14 cellular contexts compared by ENCODE assay signal in genomic region chr16:31109622-31110021, GRCh38. TPM values are rescaled to one million over a fixed set of nuclear protein-coding genes. Genes with fewer than 3 reads are reported as not detected.
A peak's percentile ranks its signal among the peaks of the same experiment; 100 is the strongest.
DNase-seq lines count a peak whose midpoint lies in the region; ATAC-seq, FAIRE-seq and TF ChIP-seq lines count a peak whose summit lies in the region.
"Had no signal": no experiment of that assay in that cellular context is flagged by ENCODE, and none has a peak within 500 bp of the region (broad histone marks: within the 10 kb centered on the region; RNA-seq: fewer than 3 reads in every experiment).

No MANE protein-coding gene starts in this region.

- H2BK5ac ChIP-seq in H9 (ENCODE audit: insufficient read length, low read length), result no peak overlapping the region

- H4K20me1 ChIP-seq in H9 (ENCODE audit: control insufficient read depth, insufficient read depth, insufficient read length), result no peaks in the 10 kb centered on the region
- no peaks in the 10 kb centered on the region for H4K20me1 ChIP-seq in GM12878 (ENCODE audit: control insufficient read depth, insufficient read depth)

- intact Hi-C loops in GM12878 (cut with micrococcal nuclease; ENCODE audit: unreplicated experiment), result loop anchor here (5.0 to 10.0 kb wide), 2 partner anchors 33 to 765 kb away; partner anchors contain the start of gene ZNF267

- no peaks in the 10 kb centered on the region for H3K79me1 ChIP-seq in H9 (ENCODE audit: insufficient read depth, low read depth, low read length, poor library complexity, severe bottlenecking)

- TF ChIP-seq EP300 in GM12878 (IDR thresholded peaks at IDR 0.05; ENCODE audit: borderline replicate concordance in 1 of 2, control insufficient read depth in 1 of 2, low read depth in 2 of 2, low read length in 2 of 2), result no peak

- no peak overlapping the region for H3K4me2 ChIP-seq in H9 (ENCODE audit: insufficient read depth, insufficient read length, low read length)
- H3K4me2 ChIP-seq in GM12878 (ENCODE audit: control insufficient read depth, insufficient read depth), result peak overlapping the region; percentile 77; the same call in 1 of the 2 replicates

- no peak for TF ChIP-seq POLR2A in GM12878 (IDR thresholded peaks at IDR 0.05; ENCODE audit: low read depth, low read length)

- no CpG with 5 or more reads among the region's 12 CpGs for WGBS in H9 (ENCODE audit: extremely low coverage, insufficient read length, low lambda C conversion rate)
- WGBS in GM12878 (ENCODE audit: insufficient coverage, insufficient replicate concordance, low lambda C conversion rate, missing lambda C conversion rate), result 86% methylated on average over 12 of the region's 12 CpGs

- SMC1A ChIA-PET in GM12878 (lab: Charles Lee; ENCODE audit: uncharacterized antibody, unreplicated experiment), result no interaction called here

- H3K27me3 ChIP-seq in H9 (ENCODE audit: insufficient read depth, low read length) (no peaks in the 10 kb centered on the region; the same call in 1 of the 2 replicates), GM12878 (replicated peaks in 1 of 2; ENCODE audit: control insufficient read depth in 2 of 2, insufficient read depth in 2 of 2, low read length in 1 of 2) (no peaks in the 10 kb centered on the region)
- H3K27me3 ChIP-seq: vagina had no signal

- H3K9ac ChIP-seq in H9 (ENCODE audit: extremely low read depth, insufficient read length, low read length) (no peak overlapping the region), GM12878 (ENCODE audit: control insufficient read depth, insufficient read depth, low read length) (no peak overlapping the region)

- TF ChIP-seq RAD21 in GM12878 (IDR thresholded peaks at IDR 0.05; ENCODE audit: insufficient read depth, low read depth, low read length), result no peak

- peak overlapping the region in 1 of 3 experiments; percentile 62; a peak in 1 of 7 replicates for H3K27ac Mint-ChIP-seq in H9
- peak overlapping the region; percentile 28 to 80 for H3K27ac Mint-ChIP-seq in natural killer cell treated with Interleukin-12 subunit alpha and Interleukin-12 subunit beta and Interleukin-15 and Interleukin-18, amount 100 ng/mL, for 72 hours

- no peak overlapping the region for H3T11ph ChIP-seq in H9 (ENCODE audit: low read length)

- H4K5ac ChIP-seq in H9 (ENCODE audit: insufficient read length, low read depth, low read length), result no peak overlapping the region

- POLR2A ChIA-PET in AG04449 (lab: Yijun Ruan, JAX) (interaction anchor here (2.3 kb wide), 1 partner anchor 8 kb away, joined by 9 read pairs; the partner anchor contains the start of gene KAT8), GM12878 (lab: Charles Lee) (no interaction called here)

- ATAC-seq in GM12878 (no peak), omental fat pad (ENCODE audit: low FRiP score) (no peak), GM19397 (IDR thresholded peaks at IDR 0.05; ENCODE audit: unreplicated experiment) (no peak), GM19328 (IDR thresholded peaks at IDR 0.05; ENCODE audit: unreplicated experiment) (no peak)
- no peak for ATAC-seq in natural killer cell treated with Interleukin-12 subunit alpha and Interleukin-12 subunit beta and Interleukin-15 and Interleukin-18, amount 100 ng/mL, for 72 hours

- H3K4me1 ChIP-seq in H9 (ENCODE audit: insufficient read depth, low read length) (no peaks in the 10 kb centered on the region), GM12878 (ENCODE audit: control insufficient read depth, insufficient read depth, low read length) (peaks cover 22% of the 10 kb centered on the region)

- H2BK20ac ChIP-seq in H9 (ENCODE audit: low read depth, low read length, poor library complexity, severe bottlenecking), result no peak overlapping the region

- DNase-seq in AG04449 (ENCODE audit: low read depth, low spot score) (no peak), H9 (no peak), GM12878 (ENCODE audit: low read depth, low spot score) (no peak), cerebellar nuclear complex (lab: John Stamatoyannopoulos, UW) (no peak), omental fat pad (ENCODE audit: low spot score) (no peak)
- DNase-seq in natural killer cell treated with Interleukin-12 subunit alpha and Interleukin-12 subunit beta and Interleukin-15 and Interleukin-18, amount 100 ng/mL, for 72 hours (ENCODE audit: low spot score), result no peak
- DNase-seq: activated CD4-positive, CD25-positive, alpha-beta regulatory T cell; NCI-H2029 had no signal

- H3K18ac ChIP-seq in H9 (ENCODE audit: insufficient read length, low read depth, low read length), result no peak overlapping the region

- H3K36me3 ChIP-seq in GM12878 (ENCODE audit: control insufficient read depth in 2 of 2, insufficient read depth in 2 of 2, low read length in 1 of 2), result peaks cover 0 to 4% of the 10 kb centered on the region in 2 experiments; a peak in 3 of 4 replicates

- no peaks in the 10 kb centered on the region; the same call in 1 of the 2 replicates for H3K27me3 Mint-ChIP-seq in H9 (ENCODE audit: low read depth)
- no peaks in the 10 kb centered on the region for H3K27me3 Mint-ChIP-seq in natural killer cell treated with Interleukin-12 subunit alpha and Interleukin-12 subunit beta and Interleukin-15 and Interleukin-18, amount 100 ng/mL, for 72 hours

- in situ Hi-C loops in GM12878 (cut with MboI), result loop anchor here (10.0 kb wide), 1 partner anchor 765 kb away; the partner anchor contains the start of gene ZNF267

- no peak for TF ChIP-seq CTCF in AG04449 (IDR thresholded peaks at IDR 0.05; ENCODE audit: insufficient read depth, low read length, missing control alignments)
- no peak for TF ChIP-seq CTCF in H9 (conservative IDR thresholded peaks at IDR 0.05)
- no peak for TF ChIP-seq CTCF in GM12878 (IDR thresholded peaks at IDR 0.05 in 2 of 3, conservative IDR thresholded peaks at IDR 0.05 in 1 of 3; ENCODE audit: control insufficient read depth in 2 of 3, extremely low read depth in 1 of 3, insufficient read depth in 1 of 3, low read depth in 3 of 3, low read length in 3 of 3)
- TF ChIP-seq CTCF in omental fat pad (IDR thresholded peaks at IDR 0.05), result no peak

- FAIRE-seq in GM12878 (lab: Jason Lieb, UNC), result no peak
- FAIRE-seq: GM12891, islet of Langerhans had no signal

- H2BK12ac ChIP-seq in H9 (ENCODE audit: insufficient read length, low read depth, low read length), result no peak overlapping the region

- H3K9me3 Mint-ChIP-seq in H9, result no peaks in the 10 kb centered on the region; a peak in 2 of 5 replicates
- no peaks in the 10 kb centered on the region for H3K9me3 Mint-ChIP-seq in natural killer cell treated with Interleukin-12 subunit alpha and Interleukin-12 subunit beta and Interleukin-15 and Interleukin-18, amount 100 ng/mL, for 72 hours

- H3K4me3 Mint-ChIP-seq in H9, result peak overlapping the region; percentile 54 to 83
- H3K4me3 Mint-ChIP-seq in natural killer cell treated with Interleukin-12 subunit alpha and Interleukin-12 subunit beta and Interleukin-15 and Interleukin-18, amount 100 ng/mL, for 72 hours, result peak overlapping the region; percentile 87

- no peak overlapping the region for H3K23ac ChIP-seq in H9 (ENCODE audit: insufficient read length, low read depth, low read length)

- no peak overlapping the region for H4K8ac ChIP-seq in H9 (replicated peaks; ENCODE audit: insufficient read length, low read depth, low read length)

- H2AK5ac ChIP-seq in H9 (ENCODE audit: insufficient read length, low read length), result no peak overlapping the region

- no peak overlapping the region for H3K4ac ChIP-seq in H9 (ENCODE audit: low read depth, low read length)

- no TSS peak for BruUV-seq in GM12878 (replicated peaks; lab: Mats Ljungman, UMichigan)

- RAD21 ChIA-PET in GM12878 (lab: Charles Lee; ENCODE audit: unreplicated experiment), result no interaction called here

- no peak overlapping the region for H3K14ac ChIP-seq in H9 (ENCODE audit: insufficient read depth, low read length)

- peaks cover 8% of the 10 kb centered on the region for H3K23me2 ChIP-seq in H9 (ENCODE audit: insufficient read length, low read depth, low read length, poor library complexity, severe bottlenecking)

- peaks cover 19 to 37% (median 31%) of the 10 kb centered on the region in 3 experiments for H3K36me3 Mint-ChIP-seq in H9 (ENCODE audit: insufficient read depth in 1 of 3, low read depth in 3 of 3)
- H3K36me3 Mint-ChIP-seq in natural killer cell treated with Interleukin-12 subunit alpha and Interleukin-12 subunit beta and Interleukin-15 and Interleukin-18, amount 100 ng/mL, for 72 hours, result no peaks in the 10 kb centered on the region

- CTCF ChIA-PET in AG04449 (lab: Yijun Ruan, JAX) (interaction anchor here (1.0 to 1.1 kb wide), 2 partner anchors 11 to 114 kb away, joined by 3 read pairs; no protein-coding TSS in a partner anchor), GM12878 (lab: Yijun Ruan, JAX) (no interaction called here)

- H2AFZ ChIP-seq in H9 (ENCODE audit: low read length) (no peak overlapping the region), GM12878 (ENCODE audit: control insufficient read depth, low read depth, low read length) (no peak overlapping the region)

- H3K9me3 ChIP-seq in H9 (ENCODE audit: control insufficient read depth, low read depth, low read length) (no peaks in the 10 kb centered on the region), GM12878 (replicated peaks; ENCODE audit: control insufficient read depth, insufficient read depth, low read length) (no peaks in the 10 kb centered on the region)
- H3K9me3 ChIP-seq: vagina had no signal

- H3K56ac ChIP-seq in H9 (ENCODE audit: insufficient read length, low read depth, low read length), result no peak overlapping the region

- H3K4me3 ChIP-seq in AG04449 (ENCODE audit: low read depth, low read length), result peak overlapping the region; percentile 77
- no peak overlapping the region for H3K4me3 ChIP-seq in GM12878

- H2BK120ac ChIP-seq in H9 (ENCODE audit: low read depth, low read length, poor library complexity, severe bottlenecking), result no peak overlapping the region

- H3K79me2 ChIP-seq in H9 (ENCODE audit: insufficient read depth, low read length), result no peaks in the 10 kb centered on the region; the same call in 1 of the 2 replicates
- peaks cover 13% of the 10 kb centered on the region for H3K79me2 ChIP-seq in GM12878 (ENCODE audit: control insufficient read depth, insufficient read depth, low read length)

- no peak overlapping the region for H3K27ac ChIP-seq in H9 (ENCODE audit: insufficient read length, low read depth, low read length)
- no peak overlapping the region for H3K27ac ChIP-seq in GM12878 (ENCODE audit: control insufficient read depth, insufficient read depth)
- H3K27ac ChIP-seq: epithelial cell of prostate had no signal

- no peak overlapping the region for H4K91ac ChIP-seq in H9 (ENCODE audit: insufficient read length, low read depth, low read length)

- H3K4me1 Mint-ChIP-seq in H9, result peaks cover 9 to 14% of the 10 kb centered on the region in 2 experiments
- peaks cover 17 to 20% of the 10 kb centered on the region in 2 donors for H3K4me1 Mint-ChIP-seq in natural killer cell treated with Interleukin-12 subunit alpha and Interleukin-12 subunit beta and Interleukin-15 and Interleukin-18, amount 100 ng/mL, for 72 hours (ENCODE audit: low read depth in 2 of 2)

- no peak overlapping the region for H2BK15ac ChIP-seq in H9 (ENCODE audit: low read depth, low read length)

RNA-seq across cellular contexts. Expression of gene BCKDK, which starts 1.4 kb away (rescaled TPM):
- total RNA-seq in H9 (2021) (55.7 and 57.0 TPM in 2 replicates), GM12878 (2014; rRNA removed) (31.9 and 43.3 TPM in 2 replicates), GM12878 (2014; rRNA removed; fragmentation: Illumina TruSeq; extraction: Trizol) (10.6 and 11.6 TPM in 2 replicates), GM12878 (2021) (39.4 and 44.0 TPM in 2 replicates), omental fat pad (10 to 100 TPM; 34.5 to 52.5 (median 43.4) TPM)
- 31.7 and 37.4 TPM in 2 replicates for total RNA-seq in GM12878 (2013; cell fraction: nucleolus; rRNA removed)
- polyA plus RNA-seq in GM12878 (2011; ENCODE audit: low read depth), result 17.1 TPM
- polyA plus RNA-seq in GM12878 (2011; rRNA removed) (7.7 and 22.3 TPM in 2 replicates), GM12878 (2014; fragmentation: Illumina TruSeq; extraction: Trizol) (14.7 and 20.5 TPM in 2 replicates), GM12878 (2014; fragmentation: Nextera tagmentation; extraction: Ambion mirVana) (1 to 10 TPM in 1 of 2 experiments, under 1 TPM in 1; 0.68 to 3.3 TPM), GM12878 (2014; rRNA removed) (45.5 and 48.6 TPM in 2 replicates), GM12878 (2016; fragmentation: Nextera tagmentation; extraction: Ambion mirVana) (10 to 100 TPM; 56.1 to 56.6 TPM)
- 26.9 and 29.7 TPM in 2 replicates for polyA plus RNA-seq in GM12878 (2011; cell fraction: cytosol; rRNA removed)
- polyA plus RNA-seq in GM12878 (2011; cell fraction: nucleus; rRNA removed), result 65.9 and 93.1 TPM in 2 replicates
- polyA plus RNA-seq in GM12878 (2012), result 31.5 and 50.7 TPM in 2 replicates
- polyA minus RNA-seq in GM12878 (2011; rRNA and poly(A)+ RNA removed), result 18.5 and 25.0 TPM in 2 replicates
- polyA minus RNA-seq in GM12878 (2011; cell fraction: cytosol; rRNA and poly(A)+ RNA removed), result 13.7 and 15.5 TPM in 2 replicates
- 29.9 and 35.6 TPM in 2 replicates for polyA minus RNA-seq in GM12878 (2011; cell fraction: nucleus; rRNA and poly(A)+ RNA removed)
- 10 to 100 TPM; 42.7 to 43.1 TPM for total RNA-seq in natural killer cell treated with Interleukin-12 subunit alpha and Interleukin-12 subunit beta and Interleukin-15 and Interleukin-18, amount 100 ng/mL, for 72 hours

RNA-seq across cellular contexts. Expression of gene KAT8, which starts 7.8 kb away (rescaled TPM):
- total RNA-seq in H9 (2021), result 52.1 and 53.4 TPM in 2 replicates
- 60.4 and 65.7 TPM in 2 replicates for total RNA-seq in GM12878 (2013; cell fraction: nucleolus; rRNA removed)
- 46.9 and 50.4 TPM in 2 replicates for total RNA-seq in GM12878 (2014; rRNA removed)
- 37.5 and 39.0 TPM in 2 replicates for total RNA-seq in GM12878 (2014; rRNA removed; fragmentation: Illumina TruSeq; extraction: Trizol)
- total RNA-seq in GM12878 (2021), result 44.3 and 46.5 TPM in 2 replicates
- 15.0 TPM for polyA plus RNA-seq in GM12878 (2011; ENCODE audit: low read depth)
- 41.8 and 45.9 TPM in 2 replicates for polyA plus RNA-seq in GM12878 (2011; rRNA removed)
- polyA plus RNA-seq in GM12878 (2011; cell fraction: cytosol; rRNA removed), result 39.7 and 49.2 TPM in 2 replicates
- polyA plus RNA-seq in GM12878 (2011; cell fraction: nucleus; rRNA removed), result 51.8 and 54.2 TPM in 2 replicates
- 25.7 and 28.4 TPM in 2 replicates for polyA plus RNA-seq in GM12878 (2012)
- polyA plus RNA-seq in GM12878 (2014; fragmentation: Illumina TruSeq; extraction: Trizol), result 36.0 and 40.3 TPM in 2 replicates
- polyA plus RNA-seq in GM12878 (2014; fragmentation: Nextera tagmentation; extraction: Ambion mirVana), result 10 to 100 TPM in 1 of 2 experiments, 1 to 10 TPM in 1; 5.5 to 11.2 TPM
- polyA plus RNA-seq in GM12878 (2014; rRNA removed), result 53.0 and 55.8 TPM in 2 replicates
- 10 to 100 TPM; 21.7 to 25.6 TPM for polyA plus RNA-seq in GM12878 (2016; fragmentation: Nextera tagmentation; extraction: Ambion mirVana)
- polyA minus RNA-seq in GM12878 (2011; rRNA and poly(A)+ RNA removed), result 32.2 and 36.6 TPM in 2 replicates
- polyA minus RNA-seq in GM12878 (2011; cell fraction: cytosol; rRNA and poly(A)+ RNA removed), result 9.9 TPM in 2 replicates
- 12.1 and 16.4 TPM in 2 replicates for polyA minus RNA-seq in GM12878 (2011; cell fraction: nucleus; rRNA and poly(A)+ RNA removed)
- total RNA-seq in natural killer cell treated with Interleukin-12 subunit alpha and Interleukin-12 subunit beta and Interleukin-15 and Interleukin-18, amount 100 ng/mL, for 72 hours, result 10 to 100 TPM; 39.5 to 67.3 TPM
- total RNA-seq in omental fat pad, result 10 to 100 TPM; 39.4 to 72.2 (median 49.1) TPM

RNA-seq across cellular contexts. Expression of gene VKORC1, which starts 15.0 kb away (rescaled TPM):
- total RNA-seq in H9 (2021), result 93.9 and 94.5 TPM in 2 replicates
- total RNA-seq in GM12878 (2013; cell fraction: nucleolus; rRNA removed), result 70.1 and 71.4 TPM in 2 replicates
- 60.5 and 62.5 TPM in 2 replicates for total RNA-seq in GM12878 (2014; rRNA removed)
- 26.3 and 28.5 TPM in 2 replicates for total RNA-seq in GM12878 (2014; rRNA removed; fragmentation: Illumina TruSeq; extraction: Trizol)
- total RNA-seq in GM12878 (2021), result 52.9 and 55.8 TPM in 2 replicates
- 76.2 TPM for polyA plus RNA-seq in GM12878 (2011; ENCODE audit: low read depth)
- polyA plus RNA-seq in GM12878 (2011; rRNA removed), result 96.0 and 140 TPM in 2 replicates
- polyA plus RNA-seq in GM12878 (2011; cell fraction: cytosol; rRNA removed), result 267 and 310 TPM in 2 replicates
- 118 and 172 TPM in 2 replicates for polyA plus RNA-seq in GM12878 (2011; cell fraction: nucleus; rRNA removed)
- polyA plus RNA-seq in GM12878 (2012), result 102 and 110 TPM in 2 replicates
- polyA plus RNA-seq in GM12878 (2014; fragmentation: Illumina TruSeq; extraction: Trizol), result 43.6 and 44.6 TPM in 2 replicates
- polyA plus RNA-seq in GM12878 (2014; fragmentation: Nextera tagmentation; extraction: Ambion mirVana), result 10 to 100 TPM; 19.8 to 39.0 TPM
- polyA plus RNA-seq in GM12878 (2014; rRNA removed), result 97.2 and 99.6 TPM in 2 replicates
- 10 to 100 TPM; 72.6 to 86.6 TPM for polyA plus RNA-seq in GM12878 (2016; fragmentation: Nextera tagmentation; extraction: Ambion mirVana)
- polyA minus RNA-seq in GM12878 (2011; rRNA and poly(A)+ RNA removed), result 165 and 188 TPM in 2 replicates
- polyA minus RNA-seq in GM12878 (2011; cell fraction: cytosol; rRNA and poly(A)+ RNA removed), result 36.4 and 40.9 TPM in 2 replicates
- polyA minus RNA-seq in GM12878 (2011; cell fraction: nucleus; rRNA and poly(A)+ RNA removed), result 29.7 and 47.3 TPM in 2 replicates
- total RNA-seq in natural killer cell treated with Interleukin-12 subunit alpha and Interleukin-12 subunit beta and Interleukin-15 and Interleukin-18, amount 100 ng/mL, for 72 hours, result 10 to 100 TPM; 65.2 to 84.6 TPM
- 100 to 1,000 TPM in 2 of 4 donors, 10 to 100 TPM in 2; 85.6 to 128 (median 99.3) TPM for total RNA-seq in omental fat pad

RNA-seq across cellular contexts. Expression of gene PRSS53, which starts 20.9 kb away (rescaled TPM):
- 2.8 and 3.6 TPM in 2 replicates for total RNA-seq in H9 (2021)
- total RNA-seq in GM12878 (2013; cell fraction: nucleolus; rRNA removed), result 26.7 and 30.7 TPM in 2 replicates
- total RNA-seq in GM12878 (2014; rRNA removed), result 0.87 and 1.1 TPM in 2 replicates
- 0.41 and 0.63 TPM in 2 replicates for total RNA-seq in GM12878 (2014; rRNA removed; fragmentation: Illumina TruSeq; extraction: Trizol)
- total RNA-seq in GM12878 (2021), result 2.6 and 3.2 TPM in 2 replicates
- polyA plus RNA-seq in GM12878 (2011; ENCODE audit: low read depth), result 1.5 TPM
- 0.81 and 1.7 TPM in 2 replicates for polyA plus RNA-seq in GM12878 (2011; rRNA removed)
- polyA plus RNA-seq in GM12878 (2011; cell fraction: cytosol; rRNA removed), result 1.5 and 1.8 TPM in 2 replicates
- polyA plus RNA-seq in GM12878 (2011; cell fraction: nucleus; rRNA removed), result 42.5 and 50.3 TPM in 2 replicates
- polyA plus RNA-seq in GM12878 (2012), result 3.1 and 3.5 TPM in 2 replicates
- 0.22 and 0.51 TPM in 2 replicates for polyA plus RNA-seq in GM12878 (2014; fragmentation: Illumina TruSeq; extraction: Trizol)
- polyA plus RNA-seq in GM12878 (2014; fragmentation: Nextera tagmentation; extraction: Ambion mirVana), result not detected
- 3.0 and 3.4 TPM in 2 replicates for polyA plus RNA-seq in GM12878 (2014; rRNA removed)
- under 1 TPM; 0.35 to 0.40 TPM for polyA plus RNA-seq in GM12878 (2016; fragmentation: Nextera tagmentation; extraction: Ambion mirVana)
- polyA minus RNA-seq in GM12878 (2011; rRNA and poly(A)+ RNA removed), result 1.1 and 3.6 TPM in 2 replicates
- polyA minus RNA-seq in GM12878 (2011; cell fraction: cytosol; rRNA and poly(A)+ RNA removed), result 0.27 and 0.52 TPM in 2 replicates
- 7.5 and 11.3 TPM in 2 replicates for polyA minus RNA-seq in GM12878 (2011; cell fraction: nucleus; rRNA and poly(A)+ RNA removed)
- total RNA-seq in natural killer cell treated with Interleukin-12 subunit alpha and Interleukin-12 subunit beta and Interleukin-15 and Interleukin-18, amount 100 ng/mL, for 72 hours, result 1 to 10 TPM; 4.1 to 5.1 TPM
- total RNA-seq in omental fat pad, result 1 to 10 TPM in 2 of 4 donors, under 1 TPM in 2; 0.63 to 2.2 (median 1.3) TPM

RNA-seq across cellular contexts. Expression of gene PRSS8, which starts 25.9 kb away (rescaled TPM):
- total RNA-seq in H9 (2021) (64.0 and 65.0 TPM in 2 replicates), GM12878 (2014; rRNA removed) (not detected in 2 replicates), GM12878 (2014; rRNA removed; fragmentation: Illumina TruSeq; extraction: Trizol) (not detected in 2 replicates), GM12878 (2021) (0.16 and 0.33 TPM in 2 replicates), omental fat pad (1 to 10 TPM in 2 of 4 donors, under 1 TPM in 1, not detected in 1; 0.31 to 2.6 (median 2.6) TPM)
- total RNA-seq in GM12878 (2013; cell fraction: nucleolus; rRNA removed), result not detected in 2 replicates
- polyA plus RNA-seq in GM12878 (2011; ENCODE audit: low read depth), result not detected
- polyA plus RNA-seq in GM12878 (2011; rRNA removed) (not detected in 2 replicates), GM12878 (2014; fragmentation: Illumina TruSeq; extraction: Trizol) (not detected in 2 replicates), GM12878 (2014; fragmentation: Nextera tagmentation; extraction: Ambion mirVana) (not detected), GM12878 (2014; rRNA removed) (0.58 TPM in 1 of 2 replicates, not detected in the other), GM12878 (2016; fragmentation: Nextera tagmentation; extraction: Ambion mirVana) (not detected)
- 0.06 TPM in 1 of 2 replicates, not detected in the other for polyA plus RNA-seq in GM12878 (2011; cell fraction: cytosol; rRNA removed)
- not detected in 2 replicates for polyA plus RNA-seq in GM12878 (2011; cell fraction: nucleus; rRNA removed)
- polyA plus RNA-seq in GM12878 (2012), result not detected in 2 replicates
- polyA minus RNA-seq in GM12878 (2011; rRNA and poly(A)+ RNA removed), result 0.10 TPM in 1 of 2 replicates, not detected in the other
- polyA minus RNA-seq in GM12878 (2011; cell fraction: cytosol; rRNA and poly(A)+ RNA removed), result not detected in 2 replicates
- polyA minus RNA-seq in GM12878 (2011; cell fraction: nucleus; rRNA and poly(A)+ RNA removed), result not detected in 2 replicates
- not detected for total RNA-seq in natural killer cell treated with Interleukin-12 subunit alpha and Interleukin-12 subunit beta and Interleukin-15 and Interleukin-18, amount 100 ng/mL, for 72 hours
